In the genomic region with DNA sequence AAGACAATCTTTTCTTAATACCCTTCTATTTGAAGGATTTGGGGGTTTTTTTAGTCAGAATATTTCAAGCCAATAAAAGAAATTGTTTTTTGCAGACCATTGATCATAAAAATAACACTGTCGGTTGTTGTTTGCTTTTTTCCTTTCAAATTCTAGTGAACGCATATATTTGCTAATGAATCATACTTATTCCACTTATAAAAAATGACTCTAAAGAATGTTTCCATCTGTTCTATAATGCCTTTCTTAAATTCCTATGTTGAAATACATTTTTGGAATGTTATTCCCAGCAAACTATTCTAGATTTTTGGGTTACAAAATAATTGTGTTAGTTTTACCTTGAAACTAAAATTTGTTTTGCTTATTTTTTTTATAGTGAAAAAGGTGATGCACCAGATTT, we compare ENCODE assay signal across 28 cellular contexts.
"Had no signal": no experiment of that assay in that cellular context is flagged by ENCODE, and none has a peak within 500 bp of the region (broad histone marks: within the 10 kb centered on the region; RNA-seq: fewer than 3 reads in every experiment).

No MANE protein-coding gene starts in this region.

- H3K9me3 ChIP-seq: ascending aorta, esophagus squamous epithelium, gastroesophageal sphincter, heart right ventricle had no signal

- ATAC-seq: activated CD4-positive, alpha-beta T cell treated with anti-CD3 and anti-CD28 coated beads for 36 hours; activated CD8-positive, alpha-beta memory T cell treated with anti-CD3 and anti-CD28 coated beads, Interleukin-2, amount 10 ng/mL, durations not matched to agents 7 days and 5 days; activated CD8-positive, alpha-beta T cell treated with anti-CD3 and anti-CD28 coated beads, Interleukin-2, amount 10 ng/mL, durations not matched to agents 7 days and 5 days; activated naive CD8-positive, alpha-beta T cell treated with anti-CD3 and anti-CD28 coated beads, Interleukin-2, amount 50 U/mL, for 24 hours; activated T-cell treated with anti-CD3 and anti-CD28 coated beads, Interleukin-2, amount 50 U/mL, for 72 hours; gastroesophageal sphincter; heart right ventricle had no signal

- H3K27me3 ChIP-seq: ascending aorta, brain microvascular endothelial cell, esophagus squamous epithelium, gastroesophageal sphincter, heart right ventricle had no signal

- H3K4me1 ChIP-seq: ascending aorta, esophagus squamous epithelium, gastroesophageal sphincter had no signal

- DNase-seq: activated CD4-positive, alpha-beta memory T cell treated with anti-CD3 and anti-CD28 coated beads for 36 hours; activated CD4-positive, alpha-beta T cell treated with anti-CD3 and anti-CD28 coated beads for 36 hours; activated CD4-positive, alpha-beta T cell treated with anti-CD3 and anti-CD28 coated beads, Interleukin-2, amount 10 ng/mL, durations not matched to agents 24 days and 14 days; activated CD4-positive, CD25-positive, alpha-beta regulatory T cell; activated CD4-positive, CD25-positive, alpha-beta regulatory T cell treated with anti-CD3 and anti-CD28 coated beads, Interleukin-2, amount 50 U/mL, for 72 hours; activated CD8-positive, alpha-beta memory T cell treated with anti-CD3 and anti-CD28 coated beads, Interleukin-2, amount 10 ng/mL, durations not matched to agents 7 days and 5 days; activated CD8-positive, alpha-beta memory T cell treated with anti-CD3 and anti-CD28 coated beads, Interleukin-2, amount 50 U/mL, for 4 hours; activated CD8-positive, alpha-beta T cell treated with anti-CD3 and anti-CD28 coated beads, Interleukin-2, amount 10 ng/mL, durations not matched to agents 7 days and 5 days; activated gamma-delta T cell; activated naive CD4-positive, alpha-beta T cell; activated naive CD4-positive, alpha-beta T cell treated with anti-CD3 and anti-CD28 coated beads, Interleukin-2, amount 50 U/mL, for 16 hours; activated naive CD8-positive, alpha-beta T cell treated with anti-CD3 and anti-CD28 coated beads for 36 hours; activated naive CD8-positive, alpha-beta T cell treated with anti-CD3 and anti-CD28 coated beads, Interleukin-2, amount 50 U/mL, for 24 hours; activated T-cell treated with anti-CD3 and anti-CD28 coated beads for 4 hours; activated T-cell treated with anti-CD3 and anti-CD28 coated beads, Interleukin-2, amount 50 U/mL, for 24 hours; activated T-cell treated with anti-CD3 and anti-CD28 coated beads, Interleukin-2, amount 50 U/mL, for 72 hours; brain microvascular endothelial cell; caudate nucleus; cortex of kidney; dermis blood vessel endothelial cell; effector CD8-positive, alpha-beta T cell; esophagus squamous epithelium; foreskin melanocyte; heart right ventricle; T-helper 2 cell had no signal

- H3K4me3 ChIP-seq: ascending aorta, esophagus squamous epithelium, gastroesophageal sphincter, heart right ventricle had no signal

- H3K27ac ChIP-seq: ascending aorta, brain microvascular endothelial cell, epithelial cell of prostate, esophagus squamous epithelium, gastroesophageal sphincter, heart right ventricle had no signal
